Comparison of ENCODE assay signal across 22 cellular contexts in genomic region chr20:62394248-62395245, GRCh38. TPM values are rescaled to one million over a fixed set of nuclear protein-coding genes. Genes with fewer than 3 reads are reported as not detected.
"Had no signal": no experiment of that assay in that cellular context is flagged by ENCODE, and none has a peak within 500 bp of the region (broad histone marks: within the 10 kb centered on the region; RNA-seq: fewer than 3 reads in every experiment).

No MANE protein-coding gene starts in this region.

- FAIRE-seq: RCC 7860 had no signal

- DNase-seq: activated CD4-positive, alpha-beta memory T cell treated with anti-CD3 and anti-CD28 coated beads, Interleukin-2, amount 10 ng/mL, durations not matched to agents 7 days and 5 days; activated CD4-positive, alpha-beta T cell treated with anti-CD3 and anti-CD28 coated beads, Interleukin-2, amount 10 ng/mL, durations not matched to agents 7 days and 5 days; activated CD4-positive, CD25-positive, alpha-beta regulatory T cell; activated naive CD8-positive, alpha-beta T cell treated with anti-CD3 and anti-CD28 coated beads for 36 hours; activated T-cell treated with anti-CD3 and anti-CD28 coated beads for 4 hours; brain microvascular endothelial cell; Karpas-422; MM.1S; NCI-H1105 treated with DMSO at 0.1 percent for 48 hours; NCI-H1436 treated with DMSO at 0.1 percent for 48 hours; NCI-H187; NCI-H2081; NCI-H446; NCI-H524; PC-3; SIG-M5; T-helper 2 cell; T1000 had no signal

- H3K9me3 Mint-ChIP-seq: activated CD4-positive, alpha-beta memory T cell treated with anti-CD3 and anti-CD28 coated beads, Interleukin-2, amount 10 ng/mL, durations not matched to agents 7 days and 5 days; activated naive CD8-positive, alpha-beta T cell treated with anti-CD3 and anti-CD28 coated beads for 36 hours had no signal

- H3K4me3 ChIP-seq: cardiac muscle cell had no signal

- H3K4me3 Mint-ChIP-seq: activated CD4-positive, alpha-beta memory T cell treated with anti-CD3 and anti-CD28 coated beads, Interleukin-2, amount 10 ng/mL, durations not matched to agents 7 days and 5 days; activated CD4-positive, alpha-beta T cell treated with anti-CD3 and anti-CD28 coated beads, Interleukin-2, amount 10 ng/mL, durations not matched to agents 7 days and 5 days; activated naive CD8-positive, alpha-beta T cell treated with anti-CD3 and anti-CD28 coated beads for 36 hours had no signal

- H3K27me3 Mint-ChIP-seq: activated CD4-positive, alpha-beta memory T cell treated with anti-CD3 and anti-CD28 coated beads, Interleukin-2, amount 10 ng/mL, durations not matched to agents 7 days and 5 days; activated CD4-positive, alpha-beta T cell treated with anti-CD3 and anti-CD28 coated beads, Interleukin-2, amount 10 ng/mL, durations not matched to agents 7 days and 5 days; activated naive CD8-positive, alpha-beta T cell treated with anti-CD3 and anti-CD28 coated beads for 36 hours had no signal

- H3K36me3 ChIP-seq: cardiac muscle cell had no signal

- ATAC-seq: PC-3 had no signal

- H3K27ac Mint-ChIP-seq: activated CD4-positive, alpha-beta memory T cell treated with anti-CD3 and anti-CD28 coated beads, Interleukin-2, amount 10 ng/mL, durations not matched to agents 7 days and 5 days; activated CD4-positive, alpha-beta T cell treated with anti-CD3 and anti-CD28 coated beads, Interleukin-2, amount 10 ng/mL, durations not matched to agents 7 days and 5 days; activated naive CD8-positive, alpha-beta T cell treated with anti-CD3 and anti-CD28 coated beads for 36 hours had no signal

- H3K27ac ChIP-seq: brain microvascular endothelial cell, cardiac muscle cell, VCaP had no signal

- H3K27me3 ChIP-seq: brain microvascular endothelial cell, cardiac muscle cell had no signal

RNA-seq across cellular contexts. Expression of gene RBBP8NL, which starts 32.8 kb away (rescaled TPM):
- total RNA-seq: activated CD4-positive, alpha-beta memory T cell treated with anti-CD3 and anti-CD28 coated beads, Interleukin-2, amount 10 ng/mL, durations not matched to agents 7 days and 5 days; activated CD4-positive, alpha-beta T cell treated with anti-CD3 and anti-CD28 coated beads, Interleukin-2, amount 10 ng/mL, durations not matched to agents 7 days and 5 days; activated CD8-positive, alpha-beta memory T cell treated with anti-CD3 and anti-CD28 coated beads for 36 hours; activated naive CD8-positive, alpha-beta T cell treated with anti-CD3 and anti-CD28 coated beads for 36 hours; cardiac muscle cell had no signal
- polyA plus RNA-seq: cardiac muscle cell had no signal
